1 cellular context compared by ENCODE assay signal in the genomic region with DNA sequence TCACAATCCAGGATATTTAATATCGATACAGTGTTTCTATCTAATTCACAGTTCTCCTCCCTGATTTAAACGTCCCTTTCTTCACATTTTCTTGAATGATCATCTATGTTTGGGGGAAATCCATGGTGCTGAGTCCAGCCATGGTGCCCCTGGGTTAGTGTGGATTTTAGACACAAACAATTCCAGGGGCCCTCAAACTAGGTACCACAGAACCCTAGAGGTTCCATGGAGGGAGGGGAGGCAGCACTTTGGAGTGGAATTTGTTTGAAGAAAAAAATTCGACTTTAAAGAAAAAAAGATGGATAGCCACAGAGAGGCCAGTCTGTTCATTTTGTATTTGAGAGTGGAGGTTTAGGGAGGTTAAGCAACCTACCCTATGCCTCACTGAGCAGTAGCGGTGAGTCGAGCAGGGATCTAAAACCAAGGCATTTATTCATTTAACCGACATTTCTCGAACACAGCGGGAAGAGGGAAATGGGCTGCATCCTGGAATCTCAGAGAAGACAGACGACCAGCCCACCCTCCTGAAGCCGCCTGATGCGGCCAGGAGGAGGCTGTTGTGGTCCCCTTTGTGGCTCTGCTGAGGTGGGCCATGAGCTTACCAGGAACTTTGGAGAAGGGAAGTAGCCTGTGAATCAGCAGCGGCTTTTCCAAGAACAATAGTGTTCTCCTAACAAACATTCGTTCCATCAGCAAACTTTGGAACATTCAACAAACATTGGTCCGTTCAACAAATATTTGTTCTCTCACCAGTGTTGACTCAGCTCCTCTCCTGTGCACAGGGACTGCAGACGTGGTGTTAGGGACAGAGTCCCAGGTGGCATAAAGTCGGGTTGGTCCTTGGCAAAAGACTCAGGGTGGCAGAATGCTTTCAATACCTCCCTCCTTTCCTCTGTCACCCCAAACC.
A peak's percentile ranks its signal among the peaks of the same experiment; 100 is the strongest.
TF ChIP-seq lines count a peak whose summit lies in the region.

No MANE protein-coding gene starts in this region.

TF ChIP-seq in HepG2, 621 proteins besides CTCF, POLR2A, EP300 and RAD21 (continued from another document and continues in another):
- TF ChIP-seq, protein P1, sequence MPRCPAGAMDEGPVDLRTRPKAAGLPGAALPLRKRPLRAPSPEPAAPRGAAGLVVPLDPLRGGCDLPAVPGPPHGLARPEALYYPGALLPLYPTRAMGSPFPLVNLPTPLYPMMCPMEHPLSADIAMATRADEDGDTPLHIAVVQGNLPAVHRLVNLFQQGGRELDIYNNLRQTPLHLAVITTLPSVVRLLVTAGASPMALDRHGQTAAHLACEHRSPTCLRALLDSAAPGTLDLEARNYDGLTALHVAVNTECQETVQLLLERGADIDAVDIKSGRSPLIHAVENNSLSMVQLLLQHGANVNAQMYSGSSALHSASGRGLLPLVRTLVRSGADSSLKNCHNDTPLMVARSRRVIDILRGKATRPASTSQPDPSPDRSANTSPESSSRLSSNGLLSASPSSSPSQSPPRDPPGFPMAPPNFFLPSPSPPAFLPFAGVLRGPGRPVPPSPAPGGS (CRISPR knock-in tag; IDR thresholded peaks at IDR 0.05) = peak; percentile 54; the same call in 1 of the 2 replicates
- TF ChIP-seq ZNF251 (CRISPR knock-in tag; IDR thresholded peaks at IDR 0.05) = no peak
- no peak for TF ChIP-seq ELF4 (CRISPR knock-in tag; IDR thresholded peaks at IDR 0.05; ENCODE audit: borderline replicate concordance)
- TF ChIP-seq, protein P2, sequence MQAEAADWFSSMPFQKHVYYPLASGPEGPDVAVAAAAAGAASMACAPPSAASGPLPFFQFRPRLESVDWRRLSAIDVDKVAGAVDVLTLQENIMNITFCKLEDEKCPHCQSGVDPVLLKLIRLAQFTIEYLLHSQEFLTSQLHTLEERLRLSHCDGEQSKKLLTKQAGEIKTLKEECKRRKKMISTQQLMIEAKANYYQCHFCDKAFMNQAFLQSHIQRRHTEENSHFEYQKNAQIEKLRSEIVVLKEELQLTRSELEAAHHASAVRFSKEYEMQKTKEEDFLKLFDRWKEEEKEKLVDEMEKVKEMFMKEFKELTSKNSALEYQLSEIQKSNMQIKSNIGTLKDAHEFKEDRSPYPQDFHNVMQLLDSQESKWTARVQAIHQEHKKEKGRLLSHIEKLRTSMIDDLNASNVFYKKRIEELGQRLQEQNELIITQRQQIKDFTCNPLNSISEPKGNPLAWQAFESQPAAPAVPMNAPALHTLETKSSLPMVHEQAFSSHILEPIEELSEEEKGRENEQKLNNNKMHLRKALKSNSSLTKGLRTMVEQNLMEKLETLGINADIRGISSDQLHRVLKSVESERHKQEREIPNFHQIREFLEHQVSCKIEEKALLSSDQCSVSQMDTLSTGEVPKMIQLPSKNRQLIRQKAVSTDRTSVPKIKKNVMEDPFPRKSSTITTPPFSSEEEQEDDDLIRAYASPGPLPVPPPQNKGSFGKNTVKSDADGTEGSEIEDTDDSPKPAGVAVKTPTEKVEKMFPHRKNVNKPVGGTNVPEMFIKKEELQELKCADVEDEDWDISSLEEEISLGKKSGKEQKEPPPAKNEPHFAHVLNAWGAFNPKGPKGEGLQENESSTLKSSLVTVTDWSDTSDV (CRISPR knock-in tag; IDR thresholded peaks at IDR 0.05) = no peak
- no peak for TF ChIP-seq MXD1 (CRISPR knock-in tag; IDR thresholded peaks at IDR 0.05)
- peak; percentile 59 for TF ChIP-seq ZNF263 (CRISPR knock-in tag; IDR thresholded peaks at IDR 0.05)
- TF ChIP-seq YEATS4 (CRISPR knock-in tag; IDR thresholded peaks at IDR 0.05; ENCODE audit: borderline replicate concordance) = no peak
- TF ChIP-seq, protein P3, sequence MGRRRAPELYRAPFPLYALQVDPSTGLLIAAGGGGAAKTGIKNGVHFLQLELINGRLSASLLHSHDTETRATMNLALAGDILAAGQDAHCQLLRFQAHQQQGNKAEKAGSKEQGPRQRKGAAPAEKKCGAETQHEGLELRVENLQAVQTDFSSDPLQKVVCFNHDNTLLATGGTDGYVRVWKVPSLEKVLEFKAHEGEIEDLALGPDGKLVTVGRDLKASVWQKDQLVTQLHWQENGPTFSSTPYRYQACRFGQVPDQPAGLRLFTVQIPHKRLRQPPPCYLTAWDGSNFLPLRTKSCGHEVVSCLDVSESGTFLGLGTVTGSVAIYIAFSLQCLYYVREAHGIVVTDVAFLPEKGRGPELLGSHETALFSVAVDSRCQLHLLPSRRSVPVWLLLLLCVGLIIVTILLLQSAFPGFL (CRISPR knock-in tag; IDR thresholded peaks at IDR 0.05) = no peak
- no peak for TF ChIP-seq SAFB2 (CRISPR knock-in tag; IDR thresholded peaks at IDR 0.05; ENCODE audit: borderline replicate concordance, low read depth)
- no peak for TF ChIP-seq NFYB (CRISPR knock-in tag; IDR thresholded peaks at IDR 0.05)
- TF ChIP-seq HMGXB3 (CRISPR knock-in tag; IDR thresholded peaks at IDR 0.05; ENCODE audit: borderline replicate concordance) = peak; percentile 90
- TF ChIP-seq ZNF143 (CRISPR knock-in tag; IDR thresholded peaks at IDR 0.05) = no peak
- TF ChIP-seq DDIT3 (CRISPR knock-in tag; IDR thresholded peaks at IDR 0.05) = no peak
- no peak for TF ChIP-seq WIZ (CRISPR knock-in tag; IDR thresholded peaks at IDR 0.05)
- peak; percentile 91 for TF ChIP-seq SKI (IDR thresholded peaks at IDR 0.05; ENCODE audit: partially characterized antibody)
- no peak for TF ChIP-seq LRRFIP1 (CRISPR knock-in tag; conservative IDR thresholded peaks at IDR 0.05)
- no peak for TF ChIP-seq ZNF224 (CRISPR knock-in tag; IDR thresholded peaks at IDR 0.05)
- peak; percentile 60; the same call in 1 of the 2 replicates for TF ChIP-seq UBTF (CRISPR knock-in tag; IDR thresholded peaks at IDR 0.05)
- TF ChIP-seq PAX8 (CRISPR knock-in tag; IDR thresholded peaks at IDR 0.05; ENCODE audit: borderline replicate concordance) = no peak
- TF ChIP-seq ZNF446 (CRISPR knock-in tag; IDR thresholded peaks at IDR 0.05) = no peak
- no peak for TF ChIP-seq KLF12 (CRISPR knock-in tag; IDR thresholded peaks at IDR 0.05; ENCODE audit: borderline replicate concordance)
- peak; percentile 85; the same call in 1 of the 2 replicates for TF ChIP-seq DNMT3B (CRISPR knock-in tag; conservative IDR thresholded peaks at IDR 0.05)
- no peak for TF ChIP-seq BRD4 (CRISPR knock-in tag; IDR thresholded peaks at IDR 0.05)
- TF ChIP-seq, protein P4, sequence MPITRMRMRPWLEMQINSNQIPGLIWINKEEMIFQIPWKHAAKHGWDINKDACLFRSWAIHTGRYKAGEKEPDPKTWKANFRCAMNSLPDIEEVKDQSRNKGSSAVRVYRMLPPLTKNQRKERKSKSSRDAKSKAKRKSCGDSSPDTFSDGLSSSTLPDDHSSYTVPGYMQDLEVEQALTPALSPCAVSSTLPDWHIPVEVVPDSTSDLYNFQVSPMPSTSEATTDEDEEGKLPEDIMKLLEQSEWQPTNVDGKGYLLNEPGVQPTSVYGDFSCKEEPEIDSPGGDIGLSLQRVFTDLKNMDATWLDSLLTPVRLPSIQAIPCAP (CRISPR knock-in tag; IDR thresholded peaks at IDR 0.05; ENCODE audit: low read depth) = no peak
